ENCODE assay signal across 8 cellular contexts in genomic region chr11:12377824-12378593, GRCh38. TPM values are rescaled to one million over a fixed set of nuclear protein-coding genes. Genes with fewer than 3 reads are reported as not detected.
DNase-seq lines count a peak whose midpoint lies in the region; ATAC-seq and TF ChIP-seq lines count a peak whose summit lies in the region.

No MANE protein-coding gene starts in this region.

- peak; percentile 79 for ATAC-seq in body of pancreas
- no peak for ATAC-seq in GM19395 (IDR thresholded peaks at IDR 0.05; ENCODE audit: unreplicated experiment)
- no peak for ATAC-seq in HG03342 (IDR thresholded peaks at IDR 0.05; ENCODE audit: unreplicated experiment)

- peaks cover 46% of the 10 kb centered on the region for H3K79me2 ChIP-seq in hepatocyte

- H3K4me2 ChIP-seq in hepatocyte = peak overlapping the region; percentile 83

- 3 to 4% methylated on average over 23 to 76 of the region's 76 CpGs for WGBS in body of pancreas, 2 donors
- WGBS in hepatocyte (ENCODE audit: low lambda C conversion rate, missing lambda C conversion rate) = 6% methylated on average over 31 of the region's 76 CpGs

- H3K27me3 ChIP-seq in body of pancreas = no peaks in the 10 kb centered on the region
- no peaks in the 10 kb centered on the region for H3K27me3 ChIP-seq in hepatocyte
- H3K27me3 ChIP-seq in rectal smooth muscle tissue (ENCODE audit: control insufficient read depth, insufficient read depth, low read length) = no peaks in the 10 kb centered on the region

- H3K27ac ChIP-seq in body of pancreas = peak overlapping the region; percentile 97 to 98 (median 98)
- peak overlapping the region; percentile 100 for H3K27ac ChIP-seq in hepatocyte
- H3K27ac ChIP-seq in rectal smooth muscle tissue (ENCODE audit: low read depth, low read length) = peak overlapping the region; percentile 98

- no peaks in the 10 kb centered on the region for H3K9me2 ChIP-seq in hepatocyte (replicated peaks; ENCODE audit: insufficient read depth)

- peak overlapping the region; percentile 94 for H2AFZ ChIP-seq in hepatocyte

- no peak for TF ChIP-seq POLR2A in body of pancreas (IDR thresholded peaks at IDR 0.05)

- H3K9ac ChIP-seq in rectal smooth muscle tissue (ENCODE audit: low read length) = peak overlapping the region; percentile 61

- H3K4me1 ChIP-seq in body of pancreas (peaks cover 59% of the 10 kb centered on the region), hepatocyte (ENCODE audit: insufficient read depth) (peaks cover 19% of the 10 kb centered on the region), rectal smooth muscle tissue (ENCODE audit: control insufficient read depth, insufficient read depth, low read length) (peaks cover 29% of the 10 kb centered on the region)

- H4K20me1 ChIP-seq in hepatocyte (ENCODE audit: insufficient read depth, poor library complexity, severe bottlenecking) = no peaks in the 10 kb centered on the region

- DNase-seq in EL = peak; percentile 90
- peak; percentile 83 for DNase-seq in NCI-H226
- DNase-seq in body of pancreas = peak; percentile 84 to 89 (median 86)
- DNase-seq in hepatocyte (ENCODE audit: low spot score) = peak; percentile 91
- no peak for DNase-seq in epidermal melanocyte (ENCODE audit: insufficient read length, low spot score)

- TF ChIP-seq CTCF in body of pancreas (IDR thresholded peaks at IDR 0.05) (peak in 5 of 7 experiments; percentile 13 to 75 (median 45)), hepatocyte (IDR thresholded peaks at IDR 0.05; ENCODE audit: poor library complexity) (peak; percentile 21)

- H3K36me3 ChIP-seq in body of pancreas (replicated peaks in 1 of 2; ENCODE audit: insufficient read depth in 1 of 2, low read depth in 2 of 2) (no peaks in the 10 kb centered on the region), hepatocyte (replicated peaks; ENCODE audit: insufficient read depth, low read depth) (no peaks in the 10 kb centered on the region), rectal smooth muscle tissue (ENCODE audit: control insufficient read depth, insufficient read depth, low read length) (no peaks in the 10 kb centered on the region)

- intact Hi-C loops in body of pancreas (cut with DNase I) = no loop called here

- no peaks in the 10 kb centered on the region for H3K9me3 ChIP-seq in body of pancreas
- no peaks in the 10 kb centered on the region for H3K9me3 ChIP-seq in hepatocyte (ENCODE audit: low read depth)

- H3K4me3 ChIP-seq in body of pancreas (peak overlapping the region in 1 of 2 donors; percentile 32), hepatocyte (peak overlapping the region; percentile 89), rectal smooth muscle tissue (ENCODE audit: low read length) (peak overlapping the region; percentile 81)

RNA-seq across cellular contexts. Expression of gene PARVA, which starts 0.6 kb away (rescaled TPM):
- total RNA-seq in body of pancreas = 10 to 100 TPM; 32.0 to 33.7 TPM
- total RNA-seq in hepatocyte = 34.2 and 37.4 TPM in 2 replicates
- 41.2 and 46.2 TPM in 2 replicates for polyA plus RNA-seq in hepatocyte
